8 cellular contexts compared by ENCODE assay signal in genomic region chr10:91909178-91909677, GRCh38. TPM values are rescaled to one million over a fixed set of nuclear protein-coding genes. Genes with fewer than 3 reads are reported as not detected.
DNase-seq lines count a peak whose midpoint lies in the region; ATAC-seq, FAIRE-seq and TF ChIP-seq lines count a peak whose summit lies in the region.

A gene with protein sequence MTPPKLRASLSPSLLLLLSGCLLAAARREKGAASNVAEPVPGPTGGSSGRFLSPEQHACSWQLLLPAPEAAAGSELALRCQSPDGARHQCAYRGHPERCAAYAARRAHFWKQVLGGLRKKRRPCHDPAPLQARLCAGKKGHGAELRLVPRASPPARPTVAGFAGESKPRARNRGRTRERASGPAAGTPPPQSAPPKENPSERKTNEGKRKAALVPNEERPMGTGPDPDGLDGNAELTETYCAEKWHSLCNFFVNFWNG (minus strand): TSS chr10:91909486. CDS start chr10:91908969, 517 bp downstream.

- TF ChIP-seq CTCF in AG04450 (IDR thresholded peaks at IDR 0.05; ENCODE audit: low read depth, low read length) (no peak), fibroblast of mammary gland (conservative IDR thresholded peaks at IDR 0.05; ENCODE audit: control insufficient read depth, insufficient read depth, low read depth, low read length) (no peak)
- no peak for TF ChIP-seq CTCF in activated CD8-positive, alpha-beta T cell treated with anti-CD3 and anti-CD28 coated beads for 36 hours (IDR thresholded peaks at IDR 0.05)

- peaks cover 9% of the 10 kb centered on the region for H3K27me3 Mint-ChIP-seq in activated CD8-positive, alpha-beta T cell treated with anti-CD3 and anti-CD28 coated beads for 36 hours
- H3K27me3 Mint-ChIP-seq in natural killer cell treated with Interleukin-12 subunit alpha and Interleukin-12 subunit beta and Interleukin-15 and Interleukin-18, amount 100 ng/mL, for 72 hours = peaks cover 5 to 8% of the 10 kb centered on the region in 2 donors

- peak; percentile 83 for FAIRE-seq in GM19239 (lab: Jason Lieb, UNC)

- no peaks in the 10 kb centered on the region for H3K27me3 ChIP-seq in AG04450 (ENCODE audit: control insufficient read depth, insufficient read depth, low read length)

- H3K4me3 ChIP-seq in AG04450 (ENCODE audit: low read depth, low read length) (peak within 1 kb of the TSS; percentile 72), fibroblast of mammary gland (ENCODE audit: control insufficient read depth, low read depth, low read length) (peak within 1 kb of the TSS; percentile 61)

- CTCF ChIA-PET in AG04450 (lab: Charles Lee) = no interaction called here
- CTCF ChIA-PET in activated CD8-positive, alpha-beta T cell treated with anti-CD3 and anti-CD28 coated beads for 36 hours (lab: Charles Lee) = interaction anchor here (0.8 to 2.6 kb wide), 13 partner anchors 9 to 611 kb away, joined by 3 to 18 read pairs (median 5); partner anchors contain the start of gene BTAF1

- ATAC-seq in activated CD8-positive, alpha-beta T cell treated with anti-CD3 and anti-CD28 coated beads for 36 hours = peak; percentile 32
- no peak for ATAC-seq in natural killer cell treated with Interleukin-12 subunit alpha and Interleukin-12 subunit beta and Interleukin-15 and Interleukin-18, amount 100 ng/mL, for 72 hours
- ATAC-seq in GM19328 (IDR thresholded peaks at IDR 0.05; ENCODE audit: unreplicated experiment) = no peak

- peaks cover 10% of the 10 kb centered on the region for H3K36me3 Mint-ChIP-seq in activated CD8-positive, alpha-beta T cell treated with anti-CD3 and anti-CD28 coated beads for 36 hours (ENCODE audit: low read depth)
- no peaks in the 10 kb centered on the region for H3K36me3 Mint-ChIP-seq in natural killer cell treated with Interleukin-12 subunit alpha and Interleukin-12 subunit beta and Interleukin-15 and Interleukin-18, amount 100 ng/mL, for 72 hours

- POLR2A ChIA-PET in AG04450 (lab: Yijun Ruan, JAX) = interaction anchor here (1.3 to 2.4 kb wide), 2 partner anchors 14 to 111 kb away, joined by 3 to 10 read pairs; partner anchors contain the start of genes BTAF1 and TNKS2
- POLR2A ChIA-PET in activated CD8-positive, alpha-beta T cell treated with anti-CD3 and anti-CD28 coated beads for 36 hours (lab: Charles Lee) = interaction anchor here (0.7 to 2.4 kb wide), 7 partner anchors 9 to 667 kb away, joined by 3 to 23 read pairs (median 5); partner anchors contain the start of gene BTAF1

- H3K9me3 ChIP-seq in AG04450 (ENCODE audit: control insufficient read depth, insufficient read depth, low read length) = no peaks in the 10 kb centered on the region

- no peaks in the 10 kb centered on the region for H3K9me3 Mint-ChIP-seq in activated CD8-positive, alpha-beta T cell treated with anti-CD3 and anti-CD28 coated beads for 36 hours
- no peaks in the 10 kb centered on the region for H3K9me3 Mint-ChIP-seq in natural killer cell treated with Interleukin-12 subunit alpha and Interleukin-12 subunit beta and Interleukin-15 and Interleukin-18, amount 100 ng/mL, for 72 hours

- peaks cover 25% of the 10 kb centered on the region for H3K4me1 Mint-ChIP-seq in activated CD8-positive, alpha-beta T cell treated with anti-CD3 and anti-CD28 coated beads for 36 hours (ENCODE audit: low read depth)
- peaks cover 24 to 27% of the 10 kb centered on the region in 2 donors for H3K4me1 Mint-ChIP-seq in natural killer cell treated with Interleukin-12 subunit alpha and Interleukin-12 subunit beta and Interleukin-15 and Interleukin-18, amount 100 ng/mL, for 72 hours (ENCODE audit: low read depth in 2 of 2)

- intact Hi-C loops in activated CD8-positive, alpha-beta T cell treated with anti-CD3 and anti-CD28 coated beads for 36 hours (cut with micrococcal nuclease) = loop anchor here (2.0 kb wide), 1 partner anchor 112 kb away; no protein-coding TSS in a partner anchor

- no peak for DNase-seq in AG04450 (ENCODE audit: low read depth, low spot score)
- DNase-seq in GM19239 (ENCODE audit: insufficient read length, low spot score) = no peak
- DNase-seq in NCI-H345 treated with DMSO at 0.1 percent for 48 hours (lab: John Stamatoyannopoulos, UW; ENCODE audit: unreplicated experiment) = peak; percentile 41
- DNase-seq in activated CD8-positive, alpha-beta T cell treated with anti-CD3 and anti-CD28 coated beads for 36 hours = peak; percentile 64
- peak; percentile 44 for DNase-seq in fibroblast of mammary gland (ENCODE audit: low read depth)
- DNase-seq in natural killer cell treated with Interleukin-12 subunit alpha and Interleukin-12 subunit beta and Interleukin-15 and Interleukin-18, amount 100 ng/mL, for 72 hours (ENCODE audit: low spot score) = no peak
- no peak for DNase-seq in AG08395 (ENCODE audit: low spot score)

- H3K27ac ChIP-seq in AG04450 (ENCODE audit: low read depth, low read length) = no peak within 1 kb of the TSS

- peak within 1 kb of the TSS; percentile 91 for H3K4me3 Mint-ChIP-seq in activated CD8-positive, alpha-beta T cell treated with anti-CD3 and anti-CD28 coated beads for 36 hours
- H3K4me3 Mint-ChIP-seq in natural killer cell treated with Interleukin-12 subunit alpha and Interleukin-12 subunit beta and Interleukin-15 and Interleukin-18, amount 100 ng/mL, for 72 hours = peak within 1 kb of the TSS; percentile 95

- peak within 1 kb of the TSS; percentile 88 for H3K27ac Mint-ChIP-seq in activated CD8-positive, alpha-beta T cell treated with anti-CD3 and anti-CD28 coated beads for 36 hours
- H3K27ac Mint-ChIP-seq in natural killer cell treated with Interleukin-12 subunit alpha and Interleukin-12 subunit beta and Interleukin-15 and Interleukin-18, amount 100 ng/mL, for 72 hours = peak within 1 kb of the TSS; percentile 83 to 87

RNA-seq across cellular contexts. Expression of the gene that starts here (rescaled TPM):
- 0.17 and 0.22 TPM in 2 replicates for polyA plus RNA-seq in AG04450 (2011; rRNA removed)
- 0.39 TPM in 1 of 2 replicates, not detected in the other for polyA minus RNA-seq in AG04450 (2011; rRNA and poly(A)+ RNA removed)
- total RNA-seq in activated CD8-positive, alpha-beta T cell treated with anti-CD3 and anti-CD28 coated beads for 36 hours = 1 to 10 TPM; 2.2 to 3.1 TPM
- total RNA-seq in natural killer cell treated with Interleukin-12 subunit alpha and Interleukin-12 subunit beta and Interleukin-15 and Interleukin-18, amount 100 ng/mL, for 72 hours = 1 to 10 TPM in 1 of 2 donors, under 1 TPM in 1; 0.81 to 1.5 TPM

Comparison
In these comparisons a context has a peak if more than half of its experiments do, and no peak if none do; other contexts are left out.
1. DNase-seq: peak in NCI-H345 treated with DMSO at 0.1 percent for 48 hours (single experiment), activated CD8-positive, alpha-beta T cell treated with anti-CD3 and anti-CD28 coated beads for 36 hours (single experiment) and fibroblast of mammary gland (single experiment); none in AG04450 (single experiment), GM19239 (single experiment), natural killer cell treated with Interleukin-12 subunit alpha and Interleukin-12 subunit beta and Interleukin-15 and Interleukin-18, amount 100 ng/mL, for 72 hours (single experiment) and AG08395 (single experiment).